In the genomic region with DNA sequence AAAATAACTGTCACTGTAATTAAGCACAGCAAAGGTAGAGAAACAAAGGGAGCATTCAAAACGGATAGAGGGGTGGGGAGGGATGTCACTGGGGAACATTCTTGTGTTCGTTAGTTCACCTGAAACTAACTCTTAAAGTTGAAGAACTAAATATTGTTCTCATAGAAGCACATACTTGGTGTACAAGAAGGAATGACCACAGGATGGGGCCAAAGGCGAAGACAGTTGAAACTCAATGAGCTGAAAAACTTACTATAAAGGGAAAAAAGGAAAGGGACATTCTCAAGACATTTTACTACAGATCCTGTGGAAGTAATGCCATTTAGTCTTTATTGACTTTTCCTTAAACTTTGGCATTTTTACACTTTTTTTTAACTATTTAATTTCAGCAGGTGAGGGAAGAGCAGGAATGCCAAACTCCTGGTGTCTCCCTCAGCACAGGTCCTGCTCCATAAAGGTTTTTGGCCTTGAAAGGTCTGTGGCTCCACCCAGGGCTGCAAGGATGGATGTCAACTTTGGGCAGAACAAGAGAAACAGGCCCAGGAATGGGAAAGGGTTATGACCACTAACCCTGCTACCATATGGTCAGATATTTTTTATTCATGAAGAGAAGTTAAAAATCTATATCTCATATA, we compare ENCODE assay signal across 8 cellular contexts.
DNase-seq lines count a peak whose midpoint lies in the region; ATAC-seq, FAIRE-seq and TF ChIP-seq lines count a peak whose summit lies in the region.

No MANE protein-coding gene starts in this region.

- H3K9me3 ChIP-seq in small intestine (ENCODE audit: control insufficient read depth, low read depth) = no peaks in the 10 kb centered on the region

- FAIRE-seq in small intestine (lab: Jason Lieb, UNC) = no peak

- no peaks in the 10 kb centered on the region for H3K4me1 ChIP-seq in small intestine (ENCODE audit: control insufficient read depth in 2 of 2, insufficient read depth in 1 of 2, low read depth in 1 of 2, low read length in 1 of 2)

- 33 to 46% (median 44%) methylated on average over 3 of the region's 3 CpGs for WGBS in small intestine, 3 donors

- H3K4me3 ChIP-seq in fibroblast of pulmonary artery (replicated peaks; ENCODE audit: low read depth, low read length) (no peak overlapping the region), small intestine (ENCODE audit: low read depth in 1 of 2, low read length in 2 of 2) (no peak overlapping the region)

- no peaks in the 10 kb centered on the region for H3K36me3 ChIP-seq in small intestine (ENCODE audit: control insufficient read depth in 2 of 2, insufficient read depth in 2 of 2, low read length in 2 of 2)

- DNase-seq in SIG-M5 treated with dmso at 0.1 percent for 504 hours (lab: John Stamatoyannopoulos, UW; ENCODE audit: unreplicated experiment) = peak; percentile 37
- DNase-seq in SIG-M5 (lab: John Stamatoyannopoulos, UW) = no peak
- DNase-seq in RPMI8226 = peak; percentile 80
- peak; percentile 84 for DNase-seq in fibroblast of pulmonary artery (ENCODE audit: low read depth)
- DNase-seq in small intestine = peak; percentile 6
- no peak for DNase-seq in NCI-H1694 (lab: John Stamatoyannopoulos, UW)

- H3K27ac ChIP-seq in small intestine (ENCODE audit: low read depth in 1 of 2, low read length in 1 of 2) = no peak overlapping the region

- peak; percentile 70 for TF ChIP-seq CTCF in fibroblast of pulmonary artery (IDR thresholded peaks at IDR 0.05; ENCODE audit: low read length, missing control alignments)

- H3K27me3 ChIP-seq in small intestine (ENCODE audit: control insufficient read depth in 2 of 2, insufficient read depth in 2 of 2, low read length in 2 of 2) = no peaks in the 10 kb centered on the region

- peak; percentile 81 for ATAC-seq in HG02798 (IDR thresholded peaks at IDR 0.05; ENCODE audit: poor library complexity, unreplicated experiment)
- no peak for ATAC-seq in HG02970 (IDR thresholded peaks at IDR 0.05; ENCODE audit: low FRiP score, unreplicated experiment)

Comparison
In these comparisons a context has a peak if more than half of its experiments do, and no peak if none do; other contexts are left out.
1. DNase-seq: peak in SIG-M5 treated with dmso at 0.1 percent for 504 hours (single experiment), RPMI8226 (single experiment), fibroblast of pulmonary artery (single experiment) and small intestine (single experiment); none in SIG-M5 (single experiment) and NCI-H1694 (single experiment).